In genomic region chr6:75933387-75933975, GRCh38 we compare ENCODE assay signal across 13 cellular contexts.
"Had no signal": no experiment of that assay in that cellular context is flagged by ENCODE, and none has a peak within 500 bp of the region (broad histone marks: within the 10 kb centered on the region; RNA-seq: fewer than 3 reads in every experiment).

No MANE protein-coding gene starts in this region.

- FAIRE-seq: urothelium cell line had no signal

- H3K27ac ChIP-seq: adrenal gland, coronary artery, gastroesophageal sphincter, psoas muscle had no signal

- H3K36me3 Mint-ChIP-seq: memory B cell had no signal

- H3K4me1 ChIP-seq: psoas muscle had no signal

- H3K4me3 Mint-ChIP-seq: effector memory CD8-positive, alpha-beta T cell; memory B cell; nephron progenitor cell had no signal

- H3K4me3 ChIP-seq: adrenal gland, coronary artery, gastroesophageal sphincter, psoas muscle had no signal

- ATAC-seq: effector memory CD8-positive, alpha-beta T cell; gastroesophageal sphincter; psoas muscle had no signal

- DNase-seq: activated naive CD4-positive, alpha-beta T cell treated with anti-CD3 and anti-CD28 coated beads, Interleukin-2, amount 50 U/mL, for 16 hours; adrenal gland; central memory CD4-positive, alpha-beta T cell; effector memory CD8-positive, alpha-beta T cell; hippocampal formation; nephron progenitor cell; psoas muscle; stimulated activated CD4-positive, alpha-beta T cell treated with anti-CD3 and anti-CD28 coated beads, Interleukin-2, amount 100 ng/mL, for 48 hours; stimulated activated naive CD4-positive, alpha-beta T cell treated with Interleukin-2 at 50 U/mL for 16 hours had no signal

- H3K36me3 ChIP-seq: adrenal gland, gastroesophageal sphincter had no signal

- H3K27ac Mint-ChIP-seq: effector memory CD8-positive, alpha-beta T cell; memory B cell; nephron progenitor cell had no signal

- H3K27me3 ChIP-seq: adrenal gland, gastroesophageal sphincter had no signal

- H3K9me3 Mint-ChIP-seq: effector memory CD8-positive, alpha-beta T cell; memory B cell; nephron progenitor cell had no signal

- H3K9me3 ChIP-seq: adrenal gland, gastroesophageal sphincter, psoas muscle had no signal
